ENCODE assay signal across 13 cellular contexts in genomic region chr17:49849711-49850610, GRCh38. TPM values are rescaled to one million over a fixed set of nuclear protein-coding genes. Genes with fewer than 3 reads are reported as not detected.
A peak's percentile ranks its signal among the peaks of the same experiment; 100 is the strongest.
DNase-seq lines count a peak whose midpoint lies in the region; ATAC-seq and TF ChIP-seq lines count a peak whose summit lies in the region.
"Had no signal": no experiment of that assay in that cellular context is flagged by ENCODE, and none has a peak within 500 bp of the region (broad histone marks: within the 10 kb centered on the region; RNA-seq: fewer than 3 reads in every experiment).

No MANE protein-coding gene starts in this region.

- no peaks in the 10 kb centered on the region for H3K9me3 ChIP-seq in CD4-positive, alpha-beta T cell (ENCODE audit: control insufficient read depth, low read length)

- TF ChIP-seq CTCF in CD4-positive, alpha-beta T cell (IDR thresholded peaks at IDR 0.05) = no peak
- 0 out of 4 replicates have a peak, but pooled peaks of 1 of the 2 experiments have one; percentile 0 for TF ChIP-seq CTCF in GM23338 (conservative IDR thresholded peaks at IDR 0.05; ENCODE audit: low read depth in 2 of 2)

- H3K27me3 ChIP-seq in CD4-positive, alpha-beta T cell (ENCODE audit: control insufficient read depth, insufficient read depth, low read length) = no peaks in the 10 kb centered on the region
- H3K27me3 ChIP-seq in GM23338 (ENCODE audit: insufficient read depth) = peaks cover 30% of the 10 kb centered on the region

- no peak overlapping the region for H2AFZ ChIP-seq in GM23338

- no peaks in the 10 kb centered on the region for H3K9me2 ChIP-seq in GM23338 (ENCODE audit: insufficient read depth)

- peak overlapping the region; percentile 88 for H3K4me2 ChIP-seq in GM23338

- H3K79me2 ChIP-seq in GM23338 (replicated peaks; ENCODE audit: insufficient read depth) = no peaks in the 10 kb centered on the region

- CTCF ChIA-PET in CD4-positive, alpha-beta T cell (lab: Charles Lee) = interaction anchor here (0.7 kb wide), 1 partner anchor 698 kb away, joined by 3 read pairs; no protein-coding TSS in a partner anchor

- intact Hi-C loops in CD4-positive, alpha-beta T cell (cut with DNase I, micrococcal nuclease) = loop anchor here (2.0 to 5.0 kb wide), 4 partner anchors 31 to 281 kb away; partner anchors contain the start of gene SLC35B1 (in 1 of the 2)
- intact Hi-C loops in cardiac septum (cut with DNase I) = loop anchor here (2.0 to 5.0 kb wide), 2 partner anchors 143 to 279 kb away; partner anchors contain the start of gene SLC35B1

- no peaks in the 10 kb centered on the region for H3K9me3 Mint-ChIP-seq in CD4-positive, alpha-beta T cell
- no peaks in the 10 kb centered on the region for H3K9me3 Mint-ChIP-seq in GM23338
- no peaks in the 10 kb centered on the region for H3K9me3 Mint-ChIP-seq in activated naive CD8-positive, alpha-beta T cell treated with anti-CD3 and anti-CD28 coated beads, Interleukin-2, amount 10 ng/mL, durations not matched to agents 7 days and 5 days
- no peaks in the 10 kb centered on the region for H3K9me3 Mint-ChIP-seq in naive thymus-derived CD8-positive, alpha-beta T cell

- no peak for ATAC-seq in CD4-positive, alpha-beta T cell (ENCODE audit: poor library complexity)
- no peak for ATAC-seq in GM23338
- no peak for ATAC-seq in activated naive CD8-positive, alpha-beta T cell treated with anti-CD3 and anti-CD28 coated beads, Interleukin-2, amount 10 ng/mL, durations not matched to agents 7 days and 5 days (ENCODE audit: low read depth)
- no peak for ATAC-seq in naive thymus-derived CD8-positive, alpha-beta T cell
- ATAC-seq in HG02642 (IDR thresholded peaks at IDR 0.05; ENCODE audit: poor library complexity, unreplicated experiment) = no peak
- no peak for ATAC-seq in HG03469 (IDR thresholded peaks at IDR 0.05; ENCODE audit: unreplicated experiment)

- H4K20me1 ChIP-seq in GM23338 (replicated peaks; ENCODE audit: insufficient read depth) = no peaks in the 10 kb centered on the region; the same call in 1 of the 2 replicates

- peaks cover 18% of the 10 kb centered on the region for H3K36me3 Mint-ChIP-seq in CD4-positive, alpha-beta T cell (ENCODE audit: low read depth)
- peaks cover 12% of the 10 kb centered on the region; the same call in 2 of the 3 replicates for H3K36me3 Mint-ChIP-seq in GM23338 (ENCODE audit: low read depth)
- H3K36me3 Mint-ChIP-seq in activated naive CD8-positive, alpha-beta T cell treated with anti-CD3 and anti-CD28 coated beads, Interleukin-2, amount 10 ng/mL, durations not matched to agents 7 days and 5 days = no peaks in the 10 kb centered on the region
- H3K36me3 Mint-ChIP-seq in naive thymus-derived CD8-positive, alpha-beta T cell = peaks cover 0 to 7% (median 0%) of the 10 kb centered on the region in 3 donors

- POLR2A ChIA-PET in CD4-positive, alpha-beta T cell (lab: Charles Lee) = interaction anchor here (0.8 to 1.5 kb wide), 7 partner anchors 29 to 280 kb away, joined by 3 to 4 read pairs (median 3); partner anchors contain the start of genes FAM117A, KAT7 and SLC35B1
- POLR2A ChIA-PET in activated naive CD8-positive, alpha-beta T cell treated with anti-CD3 and anti-CD28 coated beads, Interleukin-2, amount 10 ng/mL, durations not matched to agents 7 days and 5 days (lab: Charles Lee) = interaction anchor here (1.0 kb wide), 1 partner anchor 142 kb away, joined by 3 read pairs; the partner anchor contains the start of gene SLC35B1
- POLR2A ChIA-PET in naive thymus-derived CD8-positive, alpha-beta T cell (lab: Charles Lee) = interaction anchor here (0.6 to 1.2 kb wide), 4 partner anchors 28 to 225 kb away, joined by 3 to 4 read pairs (median 3); no protein-coding TSS in a partner anchor

- DNase-seq in CD4-positive, alpha-beta T cell = no peak
- DNase-seq in GM23338 (ENCODE audit: low spot score) = no peak
- DNase-seq in activated naive CD8-positive, alpha-beta T cell treated with anti-CD3 and anti-CD28 coated beads, Interleukin-2, amount 10 ng/mL, durations not matched to agents 7 days and 5 days = no peak
- no peak for DNase-seq in naive thymus-derived CD8-positive, alpha-beta T cell
- no peak for DNase-seq in NCI-H2196 treated with DMSO at 0.1 percent for 48 hours (lab: John Stamatoyannopoulos, UW; ENCODE audit: unreplicated experiment)
- no peak for DNase-seq in cardiac septum (ENCODE audit: low spot score)
- DNase-seq: activated CD8-positive, alpha-beta memory T cell treated with anti-CD3 and anti-CD28 coated beads, Interleukin-2, amount 50 U/mL, for 4 hours; erythroblast; mammary epithelial cell; NCI-H446 treated with DMSO at 0.1 percent for 48 hours; T1000 had no signal

- peak overlapping the region; percentile 72 for H3K4me3 ChIP-seq in GM23338

- H3K27ac ChIP-seq in CD4-positive, alpha-beta T cell (ENCODE audit: low read depth, low read length) = no peak overlapping the region
- H3K27ac ChIP-seq in GM23338 (ENCODE audit: low read depth) = no peak overlapping the region

- H3K4me1 ChIP-seq in GM23338 (ENCODE audit: insufficient read depth) = peaks cover 19% of the 10 kb centered on the region

- H3K27me3 Mint-ChIP-seq in CD4-positive, alpha-beta T cell = no peaks in the 10 kb centered on the region
- H3K27me3 Mint-ChIP-seq in GM23338 (ENCODE audit: insufficient read depth, low read depth, poor library complexity) = peaks cover 33% of the 10 kb centered on the region
- H3K27me3 Mint-ChIP-seq in activated naive CD8-positive, alpha-beta T cell treated with anti-CD3 and anti-CD28 coated beads, Interleukin-2, amount 10 ng/mL, durations not matched to agents 7 days and 5 days = peaks cover 7% of the 10 kb centered on the region
- H3K27me3 Mint-ChIP-seq in naive thymus-derived CD8-positive, alpha-beta T cell = no peaks in the 10 kb centered on the region

- H3F3A ChIP-seq in GM23338 (replicated peaks; ENCODE audit: low read depth) = 0 out of 2 replicates have a peak, but pooled peaks cover 5% of the 10 kb centered on the region

- peaks cover 30% of the 10 kb centered on the region for H3K4me1 Mint-ChIP-seq in CD4-positive, alpha-beta T cell (ENCODE audit: low read depth)
- H3K4me1 Mint-ChIP-seq in GM23338 = peaks cover 29% of the 10 kb centered on the region
- peaks cover 18% of the 10 kb centered on the region for H3K4me1 Mint-ChIP-seq in activated naive CD8-positive, alpha-beta T cell treated with anti-CD3 and anti-CD28 coated beads, Interleukin-2, amount 10 ng/mL, durations not matched to agents 7 days and 5 days
- peaks cover 19 to 31% (median 24%) of the 10 kb centered on the region in 4 donors for H3K4me1 Mint-ChIP-seq in naive thymus-derived CD8-positive, alpha-beta T cell

- H3K36me3 ChIP-seq in GM23338 (ENCODE audit: insufficient read depth) = peaks cover 6% of the 10 kb centered on the region; the same call in 1 of the 2 replicates

- H3K27ac Mint-ChIP-seq in CD4-positive, alpha-beta T cell = peak overlapping the region; percentile 88
- H3K27ac Mint-ChIP-seq in GM23338 = no peak overlapping the region
- peak overlapping the region; percentile 91 for H3K27ac Mint-ChIP-seq in activated naive CD8-positive, alpha-beta T cell treated with anti-CD3 and anti-CD28 coated beads, Interleukin-2, amount 10 ng/mL, durations not matched to agents 7 days and 5 days
- H3K27ac Mint-ChIP-seq in naive thymus-derived CD8-positive, alpha-beta T cell = peak overlapping the region; percentile 37 to 96 (median 92)

- peak overlapping the region; percentile 97 for H3K4me3 Mint-ChIP-seq in CD4-positive, alpha-beta T cell
- H3K4me3 Mint-ChIP-seq in GM23338 = peak overlapping the region; percentile 79
- peak overlapping the region; percentile 85 for H3K4me3 Mint-ChIP-seq in activated naive CD8-positive, alpha-beta T cell treated with anti-CD3 and anti-CD28 coated beads, Interleukin-2, amount 10 ng/mL, durations not matched to agents 7 days and 5 days
- peak overlapping the region; percentile 87 to 98 (median 90) for H3K4me3 Mint-ChIP-seq in naive thymus-derived CD8-positive, alpha-beta T cell

TF ChIP-seq in GM23338, 12 proteins besides CTCF, POLR2A, EP300 and RAD21 (continues in another document):
- no peak for TF ChIP-seq STAT1 (IDR thresholded peaks at IDR 0.05; ENCODE audit: unreplicated experiment)
- TF ChIP-seq REST (IDR thresholded peaks at IDR 0.05; ENCODE audit: unreplicated experiment) = no peak
- no peak for TF ChIP-seq JUNB (IDR thresholded peaks at IDR 0.05; ENCODE audit: unreplicated experiment)
- TF ChIP-seq EZH2 (IDR thresholded peaks at IDR 0.05; ENCODE audit: low read depth, unreplicated experiment) = no peak
- no peak for TF ChIP-seq CREB1 (CRISPR knock-in tag; IDR thresholded peaks at IDR 0.05; ENCODE audit: low read depth)
- TF ChIP-seq ZNF114 (CRISPR knock-in tag; IDR thresholded peaks at IDR 0.05) = no peak
- TF ChIP-seq POLR2AphosphoS5 (IDR thresholded peaks at IDR 0.05; ENCODE audit: low read depth) = no peak

RNA-seq across cellular contexts. Expression of gene TAC4, which starts 2.1 kb away (rescaled TPM):
- not detected for total RNA-seq in CD4-positive, alpha-beta T cell
- total RNA-seq in GM23338 (2014; rRNA removed; shearing (Covaris generic)) = not detected in 2 replicates
- not detected in 2 replicates for polyA plus RNA-seq in GM23338 (2016; fragmentation: Nextera tagmentation; extraction: Ambion mirVana)
- total RNA-seq in activated naive CD8-positive, alpha-beta T cell treated with anti-CD3 and anti-CD28 coated beads, Interleukin-2, amount 10 ng/mL, durations not matched to agents 7 days and 5 days = not detected
- total RNA-seq in naive thymus-derived CD8-positive, alpha-beta T cell = not detected
- not detected for polyA plus RNA-seq in naive thymus-derived CD8-positive, alpha-beta T cell
- total RNA-seq in cardiac septum = 1.7 TPM
- total RNA-seq: mammary epithelial cell had no signal
- polyA plus RNA-seq: mammary epithelial cell had no signal
